ENCODE assay signal across 8 cellular contexts in genomic region chr10:68301790-68302502, GRCh38. TPM values are rescaled to one million over a fixed set of nuclear protein-coding genes. Genes with fewer than 3 reads are reported as not detected.
A peak's percentile ranks its signal among the peaks of the same experiment; 100 is the strongest.
DNase-seq lines count a peak whose midpoint lies in the region; TF ChIP-seq lines count a peak whose summit lies in the region.

No MANE protein-coding gene starts in this region.

- H3K36me3 ChIP-seq in stomach, result no peaks in the 10 kb centered on the region

- H3K4me3 ChIP-seq in HFF-Myc (replicated peaks; ENCODE audit: low read depth, low read length) (no peak overlapping the region), astrocyte of the spinal cord (ENCODE audit: low read depth, low read length) (no peak overlapping the region), stomach (no peak overlapping the region)

- H3K27me3 ChIP-seq in stomach, result no peaks in the 10 kb centered on the region

- peak overlapping the region in 2 of 5 donors; percentile 22 to 30 for H3K27ac ChIP-seq in stomach

- TF ChIP-seq POLR2A in stomach (IDR thresholded peaks at IDR 0.05), result no peak

- in situ Hi-C loops in astrocyte of the spinal cord (cut with HindIII; ENCODE audit: low sequenced_read_pairs), result no loop called here

- H3K4me1 ChIP-seq in stomach, result peaks cover 11 to 39% (median 18%) of the 10 kb centered on the region in 4 donors

- H3K9me3 ChIP-seq in stomach, result no peaks in the 10 kb centered on the region

- peak; percentile 68 for DNase-seq in GM03348 (ENCODE audit: low spot score)
- peak; percentile 32 for DNase-seq in HFF-Myc (ENCODE audit: extremely low read depth, low read depth)
- peak; percentile 7 for DNase-seq in NCI-H2196 (lab: John Stamatoyannopoulos, UW; ENCODE audit: unreplicated experiment)
- DNase-seq in astrocyte of the spinal cord (ENCODE audit: low read depth, low spot score), result peak; percentile 61
- DNase-seq in iPS-NIHi11 (ENCODE audit: low spot score), result peak; percentile 28
- DNase-seq in stomach, result no peak
- DNase-seq in islet precursor cell, result no peak
- DNase-seq in stimulated activated CD4-positive, alpha-beta T cell treated with anti-CD3 and anti-CD28 coated beads, Interleukin-15, amount 100 ng/mL, for 24 hours, result no peak

- no peak for TF ChIP-seq EP300 in stomach (IDR thresholded peaks at IDR 0.05)

- WGBS in stomach, 5 donors, result 33 to 40% (median 38%) methylated on average over 6 of the region's 6 CpGs

- TF ChIP-seq CTCF in HFF-Myc (IDR thresholded peaks at IDR 0.05; ENCODE audit: low read depth, low read length, missing control alignments) (peak; percentile 32), astrocyte of the spinal cord (IDR thresholded peaks at IDR 0.05; ENCODE audit: low read depth, low read length) (peak; percentile 45), stomach (IDR thresholded peaks at IDR 0.05) (peak in 5 of 7 experiments; percentile 21 to 70 (median 56))

- intact Hi-C loops in stomach (cut with DNase I; ENCODE audit: low total_unique reads), result no loop called here

RNA-seq across cellular contexts. Expression of gene HNRNPH3, which starts 29.9 kb away (rescaled TPM):
- 100 to 1,000 TPM in 1 of 5 donors, 10 to 100 TPM in 4; 29.8 to 206 (median 65.2) TPM for total RNA-seq in stomach
- 100 to 1,000 TPM; 108 to 122 (median 108) TPM for polyA plus RNA-seq in stomach

RNA-seq across cellular contexts. Expression of gene PBLD, which starts 30.8 kb away (rescaled TPM):
- total RNA-seq in stomach, result 10 to 100 TPM; 19.3 to 43.6 (median 25.9) TPM
- 10 to 100 TPM; 10.7 to 36.0 (median 35.0) TPM for polyA plus RNA-seq in stomach

Comparison
In these comparisons a context has a peak if more than half of its experiments do, and no peak if none do; other contexts are left out.
1. DNase-seq: peak in GM03348 (single experiment), HFF-Myc (single experiment), NCI-H2196 (single experiment), astrocyte of the spinal cord (single experiment) and iPS-NIHi11 (single experiment); none in stomach (single experiment), islet precursor cell (single experiment) and stimulated activated CD4-positive, alpha-beta T cell treated with anti-CD3 and anti-CD28 coated beads, Interleukin-15, amount 100 ng/mL, for 24 hours (single experiment).
2. Peak in every context shown above with its lines, with median percentiles within 50 percentile points of each other: CTCF ChIP-seq.